8 cellular contexts compared by ENCODE assay signal in the genomic region with DNA sequence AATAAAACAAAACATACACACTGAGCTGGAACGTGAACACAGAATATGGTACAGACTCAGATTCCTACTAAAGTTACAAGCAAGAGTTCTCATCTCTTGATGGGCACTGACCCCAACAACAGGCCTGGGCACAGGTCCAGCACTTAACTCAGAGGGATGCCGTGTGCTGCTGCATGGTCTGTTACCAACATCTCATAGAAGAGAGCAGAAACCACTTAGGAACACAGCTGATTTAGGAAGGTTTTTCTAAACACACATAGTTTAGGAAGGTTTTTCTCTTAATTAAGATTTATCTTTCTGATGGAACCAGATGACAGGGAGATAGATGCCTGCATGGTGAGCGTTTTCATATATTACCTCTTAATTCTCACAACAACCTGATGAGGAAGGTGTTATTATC. TPM values are rescaled to one million over a fixed set of nuclear protein-coding genes. Genes with fewer than 3 reads are reported as not detected.
DNase-seq lines count a peak whose midpoint lies in the region; TF ChIP-seq lines count a peak whose summit lies in the region.

No MANE protein-coding gene starts in this region.

- H3K4me3 Mint-ChIP-seq in CD4-positive, alpha-beta memory T cell = peak overlapping the region; percentile 63 to 91 (median 73)
- no peak overlapping the region for H3K4me3 Mint-ChIP-seq in CD14-positive monocyte

- H3K9me3 Mint-ChIP-seq in CD4-positive, alpha-beta memory T cell = no peaks in the 10 kb centered on the region
- H3K9me3 Mint-ChIP-seq in CD14-positive monocyte = peaks cover 0 to 5% (median 0%) of the 10 kb centered on the region in 7 donors

- H3K9me3 ChIP-seq in CD4-positive, alpha-beta memory T cell (ENCODE audit: control insufficient read depth in 1 of 2, low read length in 2 of 2) = no peaks in the 10 kb centered on the region
- H3K9me3 ChIP-seq in left ventricle myocardium inferior (replicated peaks) (peaks cover 12% of the 10 kb centered on the region), suprapubic skin (no peaks in the 10 kb centered on the region)
- no peaks in the 10 kb centered on the region for H3K9me3 ChIP-seq in effector memory CD4-positive, alpha-beta T cell (ENCODE audit: control insufficient read depth, low read length)

- H3K4me1 ChIP-seq in CD4-positive, alpha-beta memory T cell (ENCODE audit: insufficient read depth, low read length) = peaks cover 45% of the 10 kb centered on the region
- H3K4me1 ChIP-seq in left ventricle myocardium inferior = peaks cover 24% of the 10 kb centered on the region
- H3K4me1 ChIP-seq in suprapubic skin = peaks cover 16% of the 10 kb centered on the region
- H3K4me1 ChIP-seq in effector memory CD4-positive, alpha-beta T cell (ENCODE audit: control insufficient read depth, insufficient read depth, low read length, poor library complexity, severe bottlenecking) = peaks cover 12% of the 10 kb centered on the region

- H3K4me3 ChIP-seq in CD4-positive, alpha-beta memory T cell (ENCODE audit: low read length in 2 of 2) = no peak overlapping the region
- peak overlapping the region; percentile 90 for H3K4me3 ChIP-seq in left ventricle myocardium inferior
- peak overlapping the region; percentile 94 for H3K4me3 ChIP-seq in suprapubic skin
- no peak overlapping the region for H3K4me3 ChIP-seq in effector memory CD4-positive, alpha-beta T cell (ENCODE audit: insufficient read depth, low read depth, low read length, poor library complexity, severe bottlenecking)

- TF ChIP-seq POLR2A in suprapubic skin (IDR thresholded peaks at IDR 0.05) = no peak

- peak overlapping the region in 5 of 7 donors; percentile 57 to 83 (median 66) for H3K27ac Mint-ChIP-seq in CD4-positive, alpha-beta memory T cell
- peak overlapping the region in 2 of 7 donors; percentile 42 to 46 for H3K27ac Mint-ChIP-seq in CD14-positive monocyte

- H3K4me1 Mint-ChIP-seq in CD4-positive, alpha-beta memory T cell = peaks cover 36 to 49% (median 41%) of the 10 kb centered on the region in 4 donors
- peaks cover 30% of the 10 kb centered on the region for H3K4me1 Mint-ChIP-seq in CD14-positive monocyte

- CTCF ChIA-PET in CD4-positive, alpha-beta memory T cell (lab: Charles Lee; ENCODE audit: partially characterized antibody) = interaction anchor here (1.4 to 1.8 kb wide), 3 partner anchors 21 to 278 kb away, joined by 4 to 7 read pairs (median 5); no protein-coding TSS in a partner anchor

- intact Hi-C loops in CD4-positive, alpha-beta memory T cell (cut with micrococcal nuclease) = loop anchor here (2.0 to 10.0 kb wide), 5 partner anchors 511 to 1165 kb away; partner anchors contain the start of genes ABCD3, ALG14, CCDC18 and DR1
- intact Hi-C loops in left ventricle myocardium inferior (cut with micrococcal nuclease) = no loop called here
- intact Hi-C loops in CD14-positive monocyte (cut with micrococcal nuclease) = loop anchor here (2.0 kb wide), 2 partner anchors 29 to 61 kb away; partner anchors contain the start of gene DNTTIP2 (in 1 of the 2)

- TF ChIP-seq EP300 in suprapubic skin (IDR thresholded peaks at IDR 0.05) = no peak

- POLR2A ChIA-PET in CD4-positive, alpha-beta memory T cell (lab: Charles Lee; ENCODE audit: partially characterized antibody) = interaction anchor here (3.9 kb wide), 2 partner anchors 28 to 61 kb away, joined by 61 to 78 read pairs; partner anchors contain the start of gene DNTTIP2

- no peaks in the 10 kb centered on the region for H3K36me3 ChIP-seq in CD4-positive, alpha-beta memory T cell (ENCODE audit: insufficient read depth, low read length)
- H3K36me3 ChIP-seq in left ventricle myocardium inferior = no peaks in the 10 kb centered on the region
- no peaks in the 10 kb centered on the region for H3K36me3 ChIP-seq in suprapubic skin
- no peaks in the 10 kb centered on the region for H3K36me3 ChIP-seq in effector memory CD4-positive, alpha-beta T cell (ENCODE audit: control insufficient read depth, insufficient read depth, low read length)

- no peak overlapping the region for H3K27ac ChIP-seq in CD4-positive, alpha-beta memory T cell (ENCODE audit: low read depth, low read length)
- H3K27ac ChIP-seq in VCaP (peak overlapping the region; percentile 86; the same call in 1 of the 2 replicates), left ventricle myocardium inferior (replicated peaks) (no peak overlapping the region), suprapubic skin (no peak overlapping the region)
- no peak overlapping the region for H3K27ac ChIP-seq in effector memory CD4-positive, alpha-beta T cell (ENCODE audit: insufficient read depth, low read length, poor library complexity, severe bottlenecking)

- H3K36me3 Mint-ChIP-seq in CD4-positive, alpha-beta memory T cell = peaks cover 0 to 4% of the 10 kb centered on the region in 2 donors
- H3K36me3 Mint-ChIP-seq in CD14-positive monocyte = peaks cover 0 to 3% of the 10 kb centered on the region in 2 donors

- TF ChIP-seq CTCF in VCaP (conservative IDR thresholded peaks at IDR 0.05) = no peak
- no peak for TF ChIP-seq CTCF in left ventricle myocardium inferior (IDR thresholded peaks at IDR 0.05; ENCODE audit: borderline replicate concordance)
- no peak for TF ChIP-seq CTCF in suprapubic skin (IDR thresholded peaks at IDR 0.05)
- no peak for TF ChIP-seq CTCF in CD14-positive monocyte (IDR thresholded peaks at IDR 0.05)

- no peak for DNase-seq in CD4-positive, alpha-beta memory T cell
- DNase-seq in HuH-7.5 (ENCODE audit: low spot score) = peak; percentile 40
- peak; percentile 24 for DNase-seq in left ventricle myocardium inferior
- DNase-seq in suprapubic skin (ENCODE audit: low spot score in 2 of 2) = no peak
- no peak for DNase-seq in NCI-H2081 (lab: John Stamatoyannopoulos, UW)
- no peak for DNase-seq in effector memory CD4-positive, alpha-beta T cell
- DNase-seq in CD14-positive monocyte (ENCODE audit: low spot score) = no peak

- 55% methylated on average over 3 of the region's 3 CpGs for WGBS in suprapubic skin

- no peaks in the 10 kb centered on the region for H3K27me3 Mint-ChIP-seq in CD4-positive, alpha-beta memory T cell
- peaks cover 2 to 6% (median 6%) of the 10 kb centered on the region in 3 donors for H3K27me3 Mint-ChIP-seq in CD14-positive monocyte (ENCODE audit: low read depth in 3 of 3)

- H3K27me3 ChIP-seq in CD4-positive, alpha-beta memory T cell (ENCODE audit: insufficient read depth, low read length) = no peaks in the 10 kb centered on the region
- H3K27me3 ChIP-seq in left ventricle myocardium inferior (ENCODE audit: low read depth) = no peaks in the 10 kb centered on the region
- H3K27me3 ChIP-seq in suprapubic skin = no peaks in the 10 kb centered on the region
- no peaks in the 10 kb centered on the region for H3K27me3 ChIP-seq in effector memory CD4-positive, alpha-beta T cell (replicated peaks; ENCODE audit: control insufficient read depth, insufficient read depth, low read length, poor library complexity, severe bottlenecking)

RNA-seq across cellular contexts. Expression of gene GCLM, which starts 1.5 kb away (rescaled TPM):
- 10 to 100 TPM; 22.0 to 26.8 TPM for total RNA-seq in CD4-positive, alpha-beta memory T cell
- polyA plus RNA-seq in CD4-positive, alpha-beta memory T cell = 10 to 100 TPM; 11.4 to 32.8 TPM
- 11.4 TPM for total RNA-seq in left ventricle myocardium inferior
- total RNA-seq in suprapubic skin = 1 to 10 TPM; 4.1 to 8.2 (median 4.9) TPM
- 1 to 10 TPM; 3.2 to 4.4 TPM for polyA plus RNA-seq in CD14-positive monocyte

RNA-seq across cellular contexts. Expression of gene DNTTIP2, which starts 28.7 kb away (rescaled TPM):
- 10 to 100 TPM; 71.4 to 75.4 TPM for total RNA-seq in CD4-positive, alpha-beta memory T cell
- 10 to 100 TPM; 52.5 to 86.5 TPM for polyA plus RNA-seq in CD4-positive, alpha-beta memory T cell
- total RNA-seq in left ventricle myocardium inferior (40.0 TPM), suprapubic skin (10 to 100 TPM; 31.0 to 50.1 (median 44.7) TPM)
- polyA plus RNA-seq in CD14-positive monocyte = 10 to 100 TPM; 42.1 to 68.8 TPM

Comparison
In these comparisons a context has a peak if more than half of its experiments do, and no peak if none do; other contexts are left out.
1. DNase-seq: peak in HuH-7.5 (single experiment) and left ventricle myocardium inferior (single experiment); none in CD4-positive, alpha-beta memory T cell (0 of 5), suprapubic skin (0 of 2), NCI-H2081 (0 of 2), effector memory CD4-positive, alpha-beta T cell (0 of 3) and CD14-positive monocyte (single experiment).
2. H3K4me3 ChIP-seq: peak in left ventricle myocardium inferior (single experiment) and suprapubic skin (single experiment); none in CD4-positive, alpha-beta memory T cell (0 of 2) and effector memory CD4-positive, alpha-beta T cell (single experiment).
3. H3K4me3 Mint-ChIP-seq: peak in CD4-positive, alpha-beta memory T cell (8 of 8); none in CD14-positive monocyte (0 of 2).